In genomic region chr1:75501565-75501964, GRCh38 we compare ENCODE assay signal across 19 cellular contexts.
"Had no signal": no experiment of that assay in that cellular context is flagged by ENCODE, and none has a peak within 500 bp of the region (broad histone marks: within the 10 kb centered on the region; RNA-seq: fewer than 3 reads in every experiment).

No MANE protein-coding gene starts in this region.

- DNase-seq: Karpas-422, KG1, MG63, NCI-H1092 treated with DMSO at 0.1 percent for 48 hours, NCI-H1436, NCI-H1694 treated with DMSO at 0.1 percent for 48 hours, NCI-H1930, NCI-H2081, NCI-H2107, NCI-H2171, NCI-H226, NCI-H446, NCI-H510A, NCI-H524 treated with DMSO at 0.1 percent for 48 hours, NCI-H69, NCI-H774, Right ventricle myocardium superior, RPMI8226, SIG-M5 had no signal
